Comparison of ENCODE assay signal across 1 cellular context in the genomic region with DNA sequence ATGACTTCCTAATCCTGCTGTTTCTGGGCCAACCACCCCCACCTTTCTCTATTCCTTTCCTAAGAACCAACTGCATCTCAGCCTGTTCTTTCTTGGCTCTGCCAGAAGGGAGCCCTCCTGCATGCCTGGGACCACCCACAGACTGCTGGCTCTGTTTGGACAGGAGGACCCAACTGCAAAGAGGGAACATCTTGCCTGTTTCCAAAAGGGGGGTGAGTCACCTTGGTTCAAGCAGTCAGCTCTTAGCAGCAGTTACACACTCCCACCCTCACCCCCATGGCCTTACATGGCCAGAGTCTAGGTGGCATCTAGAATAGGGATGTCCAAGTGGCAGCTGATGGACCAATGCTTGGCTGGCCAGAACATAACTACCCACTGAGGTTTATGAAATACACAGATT.
TF ChIP-seq lines count a peak whose summit lies in the region.

No MANE protein-coding gene starts in this region.

TF ChIP-seq in SK-N-SH treated with all-trans-retinoic acid at 6 μM for 48 hours, 23 proteins besides CTCF, POLR2A, EP300 and RAD21 (continued from another document):
- no peak for TF ChIP-seq ZFP30 (CRISPR knock-in tag; IDR thresholded peaks at IDR 0.05)
- TF ChIP-seq ISL1 (CRISPR knock-in tag; IDR thresholded peaks at IDR 0.05), result no peak
